Comparison of ENCODE assay signal across 20 cellular contexts in the genomic region with DNA sequence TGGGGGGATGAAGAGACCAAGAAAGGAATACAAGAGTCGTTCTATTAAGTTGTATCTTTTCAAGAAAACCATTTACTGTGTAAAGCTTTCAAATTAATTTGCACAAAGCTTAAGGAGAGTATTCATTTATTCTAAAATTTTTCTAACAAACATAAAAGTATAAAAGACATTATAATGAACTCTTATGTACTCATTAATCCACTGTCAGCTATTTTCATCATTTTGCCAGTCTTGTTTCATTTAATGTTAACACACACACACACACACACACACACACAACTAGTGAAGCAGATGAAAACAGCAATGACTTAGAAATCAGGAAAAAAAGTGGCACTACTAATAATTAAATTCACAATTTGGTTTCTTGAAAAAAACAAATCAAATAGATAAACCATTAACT.
DNase-seq lines count a peak whose midpoint lies in the region; ATAC-seq, FAIRE-seq and TF ChIP-seq lines count a peak whose summit lies in the region.
"Had no signal": no experiment of that assay in that cellular context is flagged by ENCODE, and none has a peak within 500 bp of the region (broad histone marks: within the 10 kb centered on the region; RNA-seq: fewer than 3 reads in every experiment).

No MANE protein-coding gene starts in this region.

- dilution Hi-C loops in IMR-90 (cut with HindIII; ENCODE audit: low sequenced_read_pairs, unreplicated experiment): no loop called here

- no peaks in the 10 kb centered on the region for H3K9me1 ChIP-seq in IMR-90 (ENCODE audit: insufficient read depth, low read length)

- H2BK120ac ChIP-seq in IMR-90 (ENCODE audit: low read depth, low read length): no peak overlapping the region

- no peak overlapping the region for H2AK5ac ChIP-seq in IMR-90 (ENCODE audit: low read depth, low read length)

- no peak overlapping the region for H4K91ac ChIP-seq in IMR-90 (ENCODE audit: insufficient read depth, low read depth, low read length)

- WGBS in A549 (ENCODE audit: missing lambda C conversion rate): 63% methylated on average over 1 of the region's 1 CpG
- no CpG with 5 or more reads among the region's 1 CpG for WGBS in IMR-90 (ENCODE audit: extremely low coverage in 2 of 2, insufficient read length in 1 of 2), 2 experiments

- no peak for TF ChIP-seq EP300 in A549 (IDR thresholded peaks at IDR 0.05)

- H2AK9ac ChIP-seq in IMR-90 (replicated peaks; ENCODE audit: low read depth, low read length, poor library complexity): no peak overlapping the region

- no peaks in the 10 kb centered on the region for H3K4me1 ChIP-seq in A549
- H3K4me1 ChIP-seq in IMR-90 (ENCODE audit: control insufficient read depth, insufficient read depth, low read length): no peaks in the 10 kb centered on the region
- no peaks in the 10 kb centered on the region for H3K4me1 ChIP-seq in kidney (ENCODE audit: control insufficient read depth in 1 of 2, insufficient read depth in 1 of 2, low read depth in 1 of 2, low read length in 2 of 2)
- H3K4me1 ChIP-seq: BLaER1 treated with 17β-estradiol and CSF1 and Interleukin-3, amounts not matched to agents 10 nM and 100 nM; Caco-2 had no signal

- in situ Hi-C loops in IMR-90 (cut with MboI; ENCODE audit: low sequenced_read_pairs): loop anchor here (25.0 kb wide), 1 partner anchor 1450 kb away; no protein-coding TSS in a partner anchor

- FAIRE-seq in A549 (lab: Jason Lieb, UNC): no peak
- FAIRE-seq in kidney (lab: Jason Lieb, UNC): peak; percentile 3
- FAIRE-seq in frontal cortex (lab: Jason Lieb, UNC): no peak
- FAIRE-seq: A204.1, D721Med, G401.6, GM12891, GM19239 had no signal

- TF ChIP-seq CTCF in A549 (IDR thresholded peaks at IDR 0.05): no peak
- no peak for TF ChIP-seq CTCF in IMR-90 (conservative IDR thresholded peaks at IDR 0.05; ENCODE audit: low read depth, low read length)
- no peak for TF ChIP-seq CTCF in kidney (IDR thresholded peaks at IDR 0.05; ENCODE audit: borderline replicate concordance, extremely low read depth, insufficient read depth)

- no peaks in the 10 kb centered on the region for H4K20me1 ChIP-seq in IMR-90 (ENCODE audit: insufficient read depth, low read length)
- H4K20me1 ChIP-seq: BLaER1 treated with 17β-estradiol and CSF1 and Interleukin-3, amounts not matched to agents 10 nM and 100 nM had no signal

- H3K4me2 ChIP-seq in A549: no peak overlapping the region
- H3K4me2 ChIP-seq in IMR-90 (ENCODE audit: low read depth, low read length): no peak overlapping the region
- H3K4me2 ChIP-seq: BLaER1 treated with 17β-estradiol and CSF1 and Interleukin-3, amounts not matched to agents 10 nM and 100 nM had no signal

- TF ChIP-seq POLR2A in A549 (IDR thresholded peaks at IDR 0.05; ENCODE audit: low read length): no peak
- no peak for TF ChIP-seq POLR2A in IMR-90 (IDR thresholded peaks at IDR 0.05; ENCODE audit: low read depth, low read length)

- H3K18ac ChIP-seq in IMR-90 (ENCODE audit: low read depth, low read length): no peak overlapping the region

- TF ChIP-seq RAD21 in A549 (conservative IDR thresholded peaks at IDR 0.05 in 1 of 2, IDR thresholded peaks at IDR 0.05 in 1 of 2) (no peak), IMR-90 (IDR thresholded peaks at IDR 0.05; ENCODE audit: low read length) (no peak)

- H3K27me3 ChIP-seq in IMR-90 (ENCODE audit: control insufficient read depth, insufficient read depth, low read length): no peaks in the 10 kb centered on the region
- H3K27me3 ChIP-seq: BLaER1 treated with 17β-estradiol and CSF1 and Interleukin-3, amounts not matched to agents 10 nM and 100 nM had no signal

- H2AFZ ChIP-seq in IMR-90 (replicated peaks; ENCODE audit: low read length, poor library complexity): no peak overlapping the region

- H4K8ac ChIP-seq in IMR-90 (ENCODE audit: low read depth in 2 of 2, low read length in 2 of 2): no peak overlapping the region

- no peak overlapping the region for H2BK20ac ChIP-seq in IMR-90 (ENCODE audit: low read depth, low read length)

- no peak overlapping the region for H3K14ac ChIP-seq in IMR-90 (replicated peaks; ENCODE audit: low read depth, low read length)

- H3K4ac ChIP-seq in IMR-90 (ENCODE audit: low read depth, low read length): no peak overlapping the region

- no peak overlapping the region for H3K9ac ChIP-seq in IMR-90 (ENCODE audit: low read depth, low read length)
- H3K9ac ChIP-seq in kidney (ENCODE audit: low read length in 2 of 2): no peak overlapping the region
- H3K9ac ChIP-seq: BLaER1 treated with 17β-estradiol and CSF1 and Interleukin-3, amounts not matched to agents 10 nM and 100 nM had no signal

- no TSS peak for BruUV-seq in IMR-90 (replicated peaks; lab: Mats Ljungman, UMichigan)

- no peak for DNase-seq in A549 (ENCODE audit: low read depth in 1 of 2, low spot score in 1 of 2)
- no peak for DNase-seq in IMR-90
- DNase-seq in kidney: no peak
- no peak for DNase-seq in superior temporal gyrus (ENCODE audit: extremely low spot score)
- DNase-seq in frontal cortex (ENCODE audit: low spot score in 2 of 2): no peak
- DNase-seq: 8988T; AML-193; Caco-2; Calu3; CD4-positive, alpha-beta T cell; CD8-positive, alpha-beta T cell; DMS79 treated with DMSO at 0.1 percent for 48 hours; GF-D8 had no signal

- POLR2A ChIA-PET in A549 (lab: Yijun Ruan, JAX): no interaction called here
- POLR2A ChIA-PET in IMR-90 (lab: Charles Lee; ENCODE audit: unreplicated experiment): no interaction called here

- no peak overlapping the region for H3K4me3 ChIP-seq in A549
- no peak overlapping the region for H3K4me3 ChIP-seq in IMR-90 (ENCODE audit: insufficient read depth, low read depth, low read length)
- no peak overlapping the region for H3K4me3 ChIP-seq in kidney (ENCODE audit: low read length in 2 of 2)
- H3K4me3 ChIP-seq: BLaER1 treated with 17β-estradiol and CSF1 and Interleukin-3, amounts not matched to agents 10 nM and 100 nM had no signal

- no peak overlapping the region for H2BK15ac ChIP-seq in IMR-90 (ENCODE audit: low read depth, low read length)

- ATAC-seq in A549 (no peak), IMR-90 (ENCODE audit: low read depth) (no peak)
- ATAC-seq: CD8-positive, alpha-beta T cell had no signal

- intact Hi-C loops in IMR-90 (cut with micrococcal nuclease): no loop called here
- intact Hi-C loops in kidney (cut with DNase I): no loop called here

- H3K9me3 ChIP-seq in A549 (no peaks in the 10 kb centered on the region), IMR-90 (ENCODE audit: control insufficient read depth, insufficient read depth, low read length) (no peaks in the 10 kb centered on the region), kidney (ENCODE audit: control insufficient read depth in 1 of 2, low read length in 2 of 2) (no peaks in the 10 kb centered on the region)
- H3K9me3 ChIP-seq: Caco-2 had no signal

- CTCF ChIA-PET in A549 (lab: Yijun Ruan, JAX) (no interaction called here), IMR-90 (lab: Yijun Ruan, JAX) (interaction anchor here (1.3 kb wide), 1 partner anchor 10 kb away, joined by 4 read pairs; no protein-coding TSS in a partner anchor)

- H3K36me3 ChIP-seq in IMR-90 (ENCODE audit: control insufficient read depth, insufficient read depth, low read length): no peaks in the 10 kb centered on the region
- no peaks in the 10 kb centered on the region for H3K36me3 ChIP-seq in kidney (ENCODE audit: control insufficient read depth in 1 of 2, insufficient read depth in 2 of 2, low read length in 2 of 2)
- H3K36me3 ChIP-seq: BLaER1 treated with 17β-estradiol and CSF1 and Interleukin-3, amounts not matched to agents 10 nM and 100 nM had no signal

- H2BK5ac ChIP-seq in IMR-90 (ENCODE audit: low read depth, low read length, poor library complexity, severe bottlenecking): no peak overlapping the region

- H4K5ac ChIP-seq in IMR-90 (ENCODE audit: low read depth, low read length): no peak overlapping the region

- H3K27ac ChIP-seq in A549 (no peak overlapping the region), IMR-90 (ENCODE audit: insufficient read depth, low read length) (no peak overlapping the region), kidney (ENCODE audit: low read depth in 2 of 2, low read length in 2 of 2) (no peak overlapping the region)
- H3K27ac ChIP-seq: BLaER1 treated with 17β-estradiol and CSF1 and Interleukin-3, amounts not matched to agents 10 nM and 100 nM; C4-2B had no signal

- no peaks in the 10 kb centered on the region for H3K79me1 ChIP-seq in IMR-90 (ENCODE audit: low read depth in 1 of 2, low read length in 2 of 2)

- no peak overlapping the region for H3K56ac ChIP-seq in IMR-90 (ENCODE audit: extremely low read depth, insufficient read depth, low read length)

- no peak overlapping the region for H3K23ac ChIP-seq in IMR-90 (ENCODE audit: low read depth, low read length)

TF ChIP-seq in A549, 52 proteins besides CTCF, POLR2A, EP300 and RAD21:
- TF ChIP-seq MAFK (IDR thresholded peaks at IDR 0.05; ENCODE audit: partially characterized antibody): peak; percentile 51
- TF ChIP-seq CEBPB (IDR thresholded peaks at IDR 0.05): no peak

TF ChIP-seq in IMR-90, 13 proteins besides CTCF, POLR2A, EP300 and RAD21:
- TF ChIP-seq MAFK (IDR thresholded peaks at IDR 0.05; ENCODE audit: low read depth, low read length) (peak; percentile 58), MXI1 (IDR thresholded peaks at IDR 0.05; ENCODE audit: borderline replicate concordance, low read depth, low read length) (no peak)
TF ChIP-seq in IMR-90: peak in this region for 1.
